Comparison of ENCODE assay signal across 19 cellular contexts in the genomic region with DNA sequence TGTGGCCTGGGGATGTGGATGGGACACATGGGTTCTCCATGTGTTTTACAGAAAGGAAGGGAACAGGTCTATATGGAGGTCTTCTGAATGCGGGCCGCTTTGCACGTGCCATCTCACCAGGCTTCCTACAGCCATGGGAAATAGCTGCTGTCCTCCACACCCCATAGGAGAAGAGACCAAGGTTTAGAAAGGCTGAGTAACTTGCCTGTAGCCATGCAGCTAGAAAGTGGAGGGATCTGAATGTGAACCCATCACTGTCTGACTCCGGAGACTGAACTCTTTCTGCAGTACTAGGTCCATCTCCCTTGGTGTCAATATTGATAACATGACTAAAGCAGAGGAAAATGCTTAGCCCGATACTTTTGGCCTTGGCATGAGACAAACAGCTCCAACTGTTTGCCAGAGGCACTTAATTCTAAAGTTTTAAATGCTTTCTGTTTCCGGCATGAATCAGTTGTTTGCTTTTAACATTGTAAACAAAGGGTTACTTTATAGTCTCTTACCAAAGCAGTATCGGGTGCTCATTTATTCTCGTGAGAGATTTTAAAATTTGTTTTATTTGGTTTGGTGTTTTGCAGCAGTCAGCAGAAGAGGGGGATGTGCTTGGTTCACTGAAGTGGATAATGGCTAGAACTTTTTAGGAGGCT.
DNase-seq lines count a peak whose midpoint lies in the region; ATAC-seq and TF ChIP-seq lines count a peak whose summit lies in the region.
"Had no signal": no experiment of that assay in that cellular context is flagged by ENCODE, and none has a peak within 500 bp of the region (broad histone marks: within the 10 kb centered on the region; RNA-seq: fewer than 3 reads in every experiment).

No MANE protein-coding gene starts in this region.

- no peak overlapping the region for H3K27ac ChIP-seq in fibroblast of lung (ENCODE audit: insufficient read depth, low read length)
- H3K27ac ChIP-seq in spleen: no peak overlapping the region
- H3K27ac ChIP-seq: KMS-11, right atrium auricular region, SJCRH30, upper lobe of left lung had no signal

- H3K4me3 Mint-ChIP-seq in activated naive CD4-positive, alpha-beta T cell treated with anti-CD3 and anti-CD28 coated beads, Interleukin-2, amount 10 ng/mL, durations not matched to agents 7 days and 5 days: no peak overlapping the region
- H3K4me3 Mint-ChIP-seq: activated naive CD4-positive, alpha-beta T cell treated with anti-CD3 and anti-CD28 coated beads, Interleukin-2, amount 50 U/mL, for 24 hours; CD8-positive, alpha-beta T cell; endodermal cell; stimulated activated naive CD8-positive, alpha-beta T cell treated with anti-CD3 and anti-CD28 coated beads, Interleukin-15, Interleukin-2, amounts not matched to agents 100 ng/mL and 50 ng/mL, for 24 hours had no signal

- H3K9ac ChIP-seq in fibroblast of lung (ENCODE audit: insufficient read depth, low read length): no peak overlapping the region
- H3K9ac ChIP-seq: KMS-11 had no signal

- no peaks in the 10 kb centered on the region for H3K36me3 Mint-ChIP-seq in activated naive CD4-positive, alpha-beta T cell treated with anti-CD3 and anti-CD28 coated beads, Interleukin-2, amount 10 ng/mL, durations not matched to agents 7 days and 5 days
- H3K36me3 Mint-ChIP-seq: activated naive CD4-positive, alpha-beta T cell treated with anti-CD3 and anti-CD28 coated beads, Interleukin-2, amount 50 U/mL, for 24 hours; CD8-positive, alpha-beta T cell had no signal

- H2AFZ ChIP-seq in fibroblast of lung (ENCODE audit: low read length): peak overlapping the region; percentile 25

- 75 to 85% (median 79%) methylated on average over 8 of the region's 8 CpGs for WGBS in spleen, 5 donors

- DNase-seq in NCI-H510A treated with DMSO at 0.1 percent for 48 hours (lab: John Stamatoyannopoulos, UW): peak; percentile 80
- DNase-seq in NCI-H510A (lab: John Stamatoyannopoulos, UW): no peak
- peak; percentile 5 for DNase-seq in NCI-H69 (lab: John Stamatoyannopoulos, UW)
- DNase-seq in fibroblast of lung (ENCODE audit: low read depth in 2 of 2): peak in 1 of 2 donors; percentile 45
- DNase-seq in spleen: peak; percentile 27
- no peak for DNase-seq in Right ventricle myocardium superior
- DNase-seq in activated naive CD4-positive, alpha-beta T cell treated with anti-CD3 and anti-CD28 coated beads, Interleukin-2, amount 10 ng/mL, durations not matched to agents 7 days and 5 days: no peak
- no peak for DNase-seq in HuH-7 (ENCODE audit: low spot score)
- DNase-seq: CD8-positive, alpha-beta T cell; T-helper 9 cell; upper lobe of left lung had no signal

- peaks cover 46% of the 10 kb centered on the region for H3K27me3 Mint-ChIP-seq in activated naive CD4-positive, alpha-beta T cell treated with anti-CD3 and anti-CD28 coated beads, Interleukin-2, amount 10 ng/mL, durations not matched to agents 7 days and 5 days
- H3K27me3 Mint-ChIP-seq: stimulated activated naive CD8-positive, alpha-beta T cell treated with anti-CD3 and anti-CD28 coated beads, Interleukin-15, Interleukin-2, amounts not matched to agents 100 ng/mL and 50 ng/mL, for 24 hours had no signal

- no peak for ATAC-seq in Right ventricle myocardium superior (ENCODE audit: poor library complexity)
- ATAC-seq: activated CD4-positive, CD25-positive, alpha-beta regulatory T cell treated with anti-CD3 and anti-CD28 coated beads, Interleukin-2, amount 50 U/mL, for 24 hours; CD8-positive, alpha-beta T cell had no signal

- H3K4me3 ChIP-seq in fibroblast of lung (replicated peaks in 1 of 4; ENCODE audit: control extremely low read depth in 1 of 4, insufficient read depth in 1 of 4, low read depth in 3 of 4, low read length in 4 of 4): no peak overlapping the region
- no peak overlapping the region for H3K4me3 ChIP-seq in spleen
- H3K4me3 ChIP-seq: HAP-1, right atrium auricular region, SJCRH30, upper lobe of left lung had no signal

- H3K4me1 ChIP-seq in fibroblast of lung (ENCODE audit: control insufficient read depth, extremely low read depth, insufficient read depth, low read length): peaks cover 7% of the 10 kb centered on the region
- no peaks in the 10 kb centered on the region for H3K4me1 ChIP-seq in spleen
- H3K4me1 ChIP-seq: HAP-1, right atrium auricular region, SJCRH30 had no signal

- no peaks in the 10 kb centered on the region for H4K20me1 ChIP-seq in fibroblast of lung (ENCODE audit: control insufficient read depth, extremely low read depth, insufficient read depth, low read length)

- H3K36me3 ChIP-seq in fibroblast of lung (ENCODE audit: control insufficient read depth, insufficient read depth, low read length) (no peaks in the 10 kb centered on the region), spleen (no peaks in the 10 kb centered on the region)
- H3K36me3 ChIP-seq: HAP-1, right atrium auricular region, SJCRH30, upper lobe of left lung had no signal

- peak overlapping the region; percentile 61 for H3K4me2 ChIP-seq in fibroblast of lung (ENCODE audit: extremely low read depth, insufficient read depth, low read length)
- H3K4me2 ChIP-seq: KMS-11 had no signal

- H3K9me3 Mint-ChIP-seq in activated naive CD4-positive, alpha-beta T cell treated with anti-CD3 and anti-CD28 coated beads, Interleukin-2, amount 10 ng/mL, durations not matched to agents 7 days and 5 days: peaks cover 2% of the 10 kb centered on the region
- H3K9me3 Mint-ChIP-seq: activated naive CD4-positive, alpha-beta T cell treated with anti-CD3 and anti-CD28 coated beads, Interleukin-2, amount 50 U/mL, for 24 hours; endodermal cell; stimulated activated naive CD8-positive, alpha-beta T cell treated with anti-CD3 and anti-CD28 coated beads, Interleukin-15, Interleukin-2, amounts not matched to agents 100 ng/mL and 50 ng/mL, for 24 hours had no signal

- no peak for TF ChIP-seq POLR2A in spleen (IDR thresholded peaks at IDR 0.05)

- TF ChIP-seq CTCF in fibroblast of lung (conservative IDR thresholded peaks at IDR 0.05 in 1 of 2, IDR thresholded peaks at IDR 0.05 in 1 of 2; ENCODE audit: low read depth in 1 of 2, low read length in 2 of 2) (no peak), spleen (IDR thresholded peaks at IDR 0.05 in 8 of 11, conservative IDR thresholded peaks at IDR 0.05 in 3 of 11) (no peak)

- no peaks in the 10 kb centered on the region for H3K4me1 Mint-ChIP-seq in activated naive CD4-positive, alpha-beta T cell treated with anti-CD3 and anti-CD28 coated beads, Interleukin-2, amount 10 ng/mL, durations not matched to agents 7 days and 5 days
- H3K4me1 Mint-ChIP-seq: activated naive CD4-positive, alpha-beta T cell treated with anti-CD3 and anti-CD28 coated beads, Interleukin-2, amount 50 U/mL, for 24 hours; endodermal cell had no signal

- no peak overlapping the region for H3K27ac Mint-ChIP-seq in activated naive CD4-positive, alpha-beta T cell treated with anti-CD3 and anti-CD28 coated beads, Interleukin-2, amount 10 ng/mL, durations not matched to agents 7 days and 5 days
- H3K27ac Mint-ChIP-seq: activated naive CD4-positive, alpha-beta T cell treated with anti-CD3 and anti-CD28 coated beads, Interleukin-2, amount 50 U/mL, for 24 hours; CD8-positive, alpha-beta T cell; endodermal cell; stimulated activated naive CD8-positive, alpha-beta T cell treated with anti-CD3 and anti-CD28 coated beads, Interleukin-15, Interleukin-2, amounts not matched to agents 100 ng/mL and 50 ng/mL, for 24 hours had no signal

- no peaks in the 10 kb centered on the region for H3K79me2 ChIP-seq in fibroblast of lung (ENCODE audit: control insufficient read depth, insufficient read depth, low read length)

- CTCF ChIA-PET in activated naive CD4-positive, alpha-beta T cell treated with anti-CD3 and anti-CD28 coated beads, Interleukin-2, amount 10 ng/mL, durations not matched to agents 7 days and 5 days (lab: Charles Lee): interaction anchor here (0.7 to 1.6 kb wide), 3 partner anchors 93 to 162 kb away, joined by 3 read pairs; no protein-coding TSS in a partner anchor

- H3K27me3 ChIP-seq in fibroblast of lung (ENCODE audit: control insufficient read depth, insufficient read depth, low read length): no peaks in the 10 kb centered on the region
- peaks cover 0 to 41% (median 0%) of the 10 kb centered on the region in 7 donors for H3K27me3 ChIP-seq in spleen (replicated peaks in 1 of 7)
- H3K27me3 ChIP-seq: right atrium auricular region, upper lobe of left lung had no signal

- H3K9me3 ChIP-seq in fibroblast of lung (ENCODE audit: control insufficient read depth, insufficient read depth, low read depth, low read length): no peaks in the 10 kb centered on the region
- H3K9me3 ChIP-seq in spleen: peaks cover 0 to 7% (median 0%) of the 10 kb centered on the region in 8 donors
- H3K9me3 ChIP-seq: right atrium auricular region, upper lobe of left lung had no signal

- intact Hi-C loops in spleen (cut with DNase I; ENCODE audit: low total_unique reads): no loop called here
- intact Hi-C loops in Right ventricle myocardium superior (cut with DNase I): no loop called here

Comparison
In these comparisons a context has a peak if more than half of its experiments do, and no peak if none do; other contexts are left out.
1. DNase-seq: peak in NCI-H510A treated with DMSO at 0.1 percent for 48 hours (single experiment), NCI-H69 (single experiment) and spleen (single experiment); none in NCI-H510A (single experiment), Right ventricle myocardium superior (single experiment), activated naive CD4-positive, alpha-beta T cell treated with anti-CD3 and anti-CD28 coated beads, Interleukin-2, amount 10 ng/mL, durations not matched to agents 7 days and 5 days (single experiment) and HuH-7 (single experiment).